Comparison of ENCODE assay signal across 20 cellular contexts in the genomic region with DNA sequence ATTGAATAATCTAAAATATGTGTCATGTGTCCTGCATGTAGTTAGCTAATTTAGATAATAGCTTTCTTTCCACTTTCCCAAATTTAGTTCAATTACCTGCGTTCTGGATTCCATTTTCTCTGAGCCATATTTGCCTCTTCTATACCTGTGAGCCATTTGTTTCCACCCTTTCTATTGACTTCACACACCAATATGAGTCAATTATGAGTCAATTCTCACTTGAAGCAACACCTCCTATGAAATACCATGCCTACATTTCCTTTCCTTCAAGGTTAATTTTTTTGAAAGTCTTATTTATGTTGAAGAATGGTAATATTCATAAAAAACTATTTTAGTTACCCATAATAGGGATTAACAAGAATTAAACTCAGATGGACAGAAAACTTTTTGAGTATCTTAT. TPM values are rescaled to one million over a fixed set of nuclear protein-coding genes. Genes with fewer than 3 reads are reported as not detected.
DNase-seq lines count a peak whose midpoint lies in the region; ATAC-seq and TF ChIP-seq lines count a peak whose summit lies in the region.
"Had no signal": no experiment of that assay in that cellular context is flagged by ENCODE, and none has a peak within 500 bp of the region (broad histone marks: within the 10 kb centered on the region; RNA-seq: fewer than 3 reads in every experiment).

No MANE protein-coding gene starts in this region.

- DNase-seq in HCT116 (ENCODE audit: low read depth, low spot score) (no peak), HPDE6-E6E7 (ENCODE audit: extremely low spot score) (peak; percentile 29), epithelial cell of esophagus (ENCODE audit: low read depth) (peak; percentile 61), SJCRH30 (no peak), uterus (no peak), CD1c-positive myeloid dendritic cell (ENCODE audit: extremely low spot score) (no peak)
- DNase-seq: C1 segment of cervical spinal cord; Caco-2; CD4-positive, CD25-positive, alpha-beta regulatory T cell; CD8-positive, alpha-beta T cell; DMS153; DND-41; GDM1; GM23248; H7; HCEC 1CT had no signal

- RAD21 ChIA-PET in HCT116 (lab: Charles Lee; ENCODE audit: low non-redundant PET in 1 of 2, low total read pairs in 2 of 2, uncharacterized antibody in 2 of 2, unreplicated experiment in 2 of 2) = no interaction called here

- H3K4me1 ChIP-seq in HCT116 (ENCODE audit: control insufficient read depth in 1 of 2, insufficient read depth in 2 of 2, low read length in 2 of 2) = no peaks in the 10 kb centered on the region
- no peaks in the 10 kb centered on the region for H3K4me1 ChIP-seq in SJCRH30
- H3K4me1 ChIP-seq in uterus = no peaks in the 10 kb centered on the region
- H3K4me1 ChIP-seq: Caco-2 had no signal

- no peak overlapping the region for H3K4me3 ChIP-seq in HCT116 (replicated peaks in 1 of 2; ENCODE audit: low read depth in 1 of 2, low read length in 2 of 2)
- no peak overlapping the region for H3K4me3 ChIP-seq in epithelial cell of esophagus (ENCODE audit: low read length)
- H3K4me3 ChIP-seq in SJCRH30 = no peak overlapping the region
- no peak overlapping the region for H3K4me3 ChIP-seq in uterus
- H3K4me3 ChIP-seq: GM12878, GM23248 had no signal

- H3K9me3 ChIP-seq in HCT116 (ENCODE audit: control insufficient read depth in 1 of 2, insufficient read depth in 1 of 2, low read depth in 1 of 2, low read length in 2 of 2) (no peaks in the 10 kb centered on the region), SJCRH30 (replicated peaks) (no peaks in the 10 kb centered on the region), uterus (no peaks in the 10 kb centered on the region)
- H3K9me3 ChIP-seq: Caco-2 had no signal

- H3K27ac ChIP-seq in HCT116 (ENCODE audit: low read depth, low read length) (no peak overlapping the region), SJCRH30 (no peak overlapping the region), uterus (no peak overlapping the region)
- H3K27ac ChIP-seq: GM23248 had no signal

- POLR2A ChIA-PET in HCT116 (lab: Charles Lee) = no interaction called here

- H2AFZ ChIP-seq in HCT116 (ENCODE audit: low read depth, low read length, poor library complexity, severe bottlenecking) = no peak overlapping the region
- H2AFZ ChIP-seq: GM23248 had no signal

- no peak for TF ChIP-seq RAD21 in HCT116 (IDR thresholded peaks at IDR 0.05; ENCODE audit: low read depth)

- CTCF ChIA-PET in HCT116 (lab: Charles Lee) = no interaction called here

- intact Hi-C loops in HCT116 (cut with micrococcal nuclease) (no loop called here), uterus (cut with DNase I; ENCODE audit: low total_unique reads) (no loop called here)

- no peak overlapping the region for H3K9ac ChIP-seq in HCT116 (ENCODE audit: low read length)
- H3K9ac ChIP-seq: GM23248 had no signal

- no peaks in the 10 kb centered on the region for H3K79me2 ChIP-seq in HCT116 (ENCODE audit: insufficient read depth, low read length)

- no peaks in the 10 kb centered on the region for H4K20me1 ChIP-seq in HCT116 (ENCODE audit: insufficient read depth)

- TF ChIP-seq POLR2A in HCT116 (IDR thresholded peaks at IDR 0.05; ENCODE audit: borderline replicate concordance, extremely low read depth, insufficient read depth, insufficient read length) (no peak), uterus (IDR thresholded peaks at IDR 0.05) (no peak)

- BruUV-seq in HCT116 (replicated peaks; lab: Mats Ljungman, UMichigan) = no TSS peak

- no peak for ATAC-seq in HCT116
- ATAC-seq: CD8-positive, alpha-beta T cell; GM12878 had no signal

- no peaks in the 10 kb centered on the region for H3K9me2 ChIP-seq in HCT116 (ENCODE audit: insufficient read depth)

- H3K27me3 ChIP-seq in HCT116 (ENCODE audit: insufficient read depth, low read length) (no peaks in the 10 kb centered on the region), SJCRH30 (no peaks in the 10 kb centered on the region), uterus (no peaks in the 10 kb centered on the region)

- H3K36me3 ChIP-seq in HCT116 (ENCODE audit: control insufficient read depth in 1 of 2, insufficient read depth in 2 of 2, low read length in 2 of 2) = no peaks in the 10 kb centered on the region
- H3K36me3 ChIP-seq in SJCRH30 = no peaks in the 10 kb centered on the region
- H3K36me3 ChIP-seq in uterus = no peaks in the 10 kb centered on the region

- TF ChIP-seq CTCF in HCT116 (IDR thresholded peaks at IDR 0.05 in 2 of 3, conservative IDR thresholded peaks at IDR 0.05 in 1 of 3; ENCODE audit: borderline replicate concordance in 1 of 3, insufficient read depth in 1 of 3, low read depth in 2 of 3, low read length in 2 of 3) (no peak), epithelial cell of esophagus (IDR thresholded peaks at IDR 0.05; ENCODE audit: insufficient read depth, low read depth, low read length, missing control alignments) (no peak), uterus (IDR thresholded peaks at IDR 0.05) (no peak)

- no peak overlapping the region for H3K4me2 ChIP-seq in HCT116 (ENCODE audit: low read length)

TF ChIP-seq in HCT116, 20 proteins besides CTCF, POLR2A, EP300 and RAD21:
- TF ChIP-seq SP1 (IDR thresholded peaks at IDR 0.05; ENCODE audit: low read depth) = no peak
- TF ChIP-seq ZFX (IDR thresholded peaks at IDR 0.05) = no peak
- peak; percentile 49 for TF ChIP-seq FOSL1 (IDR thresholded peaks at IDR 0.05; ENCODE audit: low read depth)
TF ChIP-seq in HCT116: peak in this region for 1.

RNA-seq across cellular contexts. Expression of a gene that starts 25.8 kb away (rescaled TPM):
- total RNA-seq in HCT116 (2021; ENCODE audit: unreplicated experiment) = not detected
- polyA plus RNA-seq in HCT116 (2012) = not detected in 2 replicates
- total RNA-seq in SJCRH30 (2014; rRNA removed; shearing (Covaris generic)) = not detected in 2 replicates
- total RNA-seq in uterus = under 1 TPM in 1 of 4 donors, not detected in 3; 0.62 TPM
- total RNA-seq: A172; A673; Caco-2; CD4-positive, CD25-positive, alpha-beta regulatory T cell; CD8-positive, alpha-beta T cell; GM12878; GM23248; H7 had no signal
- polyA plus RNA-seq: BJ; CD4-positive, CD25-positive, alpha-beta regulatory T cell; GM12878; GM23248 had no signal

Comparison
In these comparisons a context has a peak if more than half of its experiments do, and no peak if none do; other contexts are left out.
1. DNase-seq: peak in HPDE6-E6E7 (single experiment) and epithelial cell of esophagus (single experiment); none in HCT116 (single experiment), SJCRH30 (0 of 2), uterus (0 of 2) and CD1c-positive myeloid dendritic cell (single experiment).